1 cellular context compared by ENCODE assay signal in genomic region chr3:98560911-98561310, GRCh38.
TF ChIP-seq lines count a peak whose summit lies in the region.

No MANE protein-coding gene starts in this region.

TF ChIP-seq in K562, 482 proteins besides CTCF, POLR2A, EP300 and RAD21:
- TF ChIP-seq EGR1 (conservative IDR thresholded peaks at IDR 0.05): no peak
- TF ChIP-seq, protein P1, sequence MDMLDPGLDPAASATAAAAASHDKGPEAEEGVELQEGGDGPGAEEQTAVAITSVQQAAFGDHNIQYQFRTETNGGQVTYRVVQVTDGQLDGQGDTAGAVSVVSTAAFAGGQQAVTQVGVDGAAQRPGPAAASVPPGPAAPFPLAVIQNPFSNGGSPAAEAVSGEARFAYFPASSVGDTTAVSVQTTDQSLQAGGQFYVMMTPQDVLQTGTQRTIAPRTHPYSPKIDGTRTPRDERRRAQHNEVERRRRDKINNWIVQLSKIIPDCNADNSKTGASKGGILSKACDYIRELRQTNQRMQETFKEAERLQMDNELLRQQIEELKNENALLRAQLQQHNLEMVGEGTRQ (CRISPR knock-in tag; IDR thresholded peaks at IDR 0.05): no peak
- TF ChIP-seq THAP12 (CRISPR knock-in tag; IDR thresholded peaks at IDR 0.05): no peak
- no peak for TF ChIP-seq MYBL2 (IDR thresholded peaks at IDR 0.05; ENCODE audit: low read depth)
- TF ChIP-seq MYBL2 (CRISPR knock-in tag; IDR thresholded peaks at IDR 0.05; ENCODE audit: borderline replicate concordance): no peak
- no peak for TF ChIP-seq BRCA1 (IDR thresholded peaks at IDR 0.05)
- no peak for TF ChIP-seq BRCA1 (CRISPR knock-in tag; IDR thresholded peaks at IDR 0.05)
- TF ChIP-seq PTRF (tag; IDR thresholded peaks at IDR 0.05): no peak
- TF ChIP-seq ZNF444 (CRISPR knock-in tag; IDR thresholded peaks at IDR 0.05): no peak
- TF ChIP-seq, protein P2, sequence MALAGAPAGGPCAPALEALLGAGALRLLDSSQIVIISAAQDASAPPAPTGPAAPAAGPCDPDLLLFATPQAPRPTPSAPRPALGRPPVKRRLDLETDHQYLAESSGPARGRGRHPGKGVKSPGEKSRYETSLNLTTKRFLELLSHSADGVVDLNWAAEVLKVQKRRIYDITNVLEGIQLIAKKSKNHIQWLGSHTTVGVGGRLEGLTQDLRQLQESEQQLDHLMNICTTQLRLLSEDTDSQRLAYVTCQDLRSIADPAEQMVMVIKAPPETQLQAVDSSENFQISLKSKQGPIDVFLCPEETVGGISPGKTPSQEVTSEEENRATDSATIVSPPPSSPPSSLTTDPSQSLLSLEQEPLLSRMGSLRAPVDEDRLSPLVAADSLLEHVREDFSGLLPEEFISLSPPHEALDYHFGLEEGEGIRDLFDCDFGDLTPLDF (CRISPR knock-in tag; IDR thresholded peaks at IDR 0.05): no peak
- no peak for TF ChIP-seq KAT7 (CRISPR knock-in tag; IDR thresholded peaks at IDR 0.05; ENCODE audit: borderline replicate concordance)
- no peak for TF ChIP-seq PTBP1 (IDR thresholded peaks at IDR 0.05; ENCODE audit: low read depth, low read length)
- no peak for TF ChIP-seq L3MBTL2 (IDR thresholded peaks at IDR 0.05)
- TF ChIP-seq TEAD1 (CRISPR knock-in tag; IDR thresholded peaks at IDR 0.05): no peak
- TF ChIP-seq ZNF23 (CRISPR knock-in tag; IDR thresholded peaks at IDR 0.05): no peak
- TF ChIP-seq CREBBP (IDR thresholded peaks at IDR 0.05; ENCODE audit: low read depth, low read length): no peak
- no peak for TF ChIP-seq SMARCA5 (IDR thresholded peaks at IDR 0.05)
